19 cellular contexts compared by ENCODE assay signal in the genomic region with DNA sequence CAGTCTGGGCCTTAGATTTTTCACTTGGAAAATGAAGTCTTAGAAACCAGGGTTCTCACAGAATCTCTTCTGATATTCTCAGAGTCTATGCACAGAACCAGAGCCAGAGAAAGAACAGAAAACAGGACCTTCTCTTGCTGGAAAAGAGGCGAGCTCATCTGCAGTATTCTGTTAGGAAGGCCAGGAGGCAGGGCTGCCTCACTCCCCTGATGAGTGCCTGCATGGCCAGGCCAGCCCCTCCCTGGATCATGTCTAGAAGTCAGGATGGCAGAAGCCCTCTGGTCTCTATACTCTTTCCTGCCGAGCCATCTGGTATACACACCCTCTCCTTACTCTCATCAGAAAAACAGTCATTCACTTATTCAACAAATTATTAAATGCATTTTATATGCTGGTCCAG. TPM values are rescaled to one million over a fixed set of nuclear protein-coding genes. Genes with fewer than 3 reads are reported as not detected.
DNase-seq lines count a peak whose midpoint lies in the region; ATAC-seq, FAIRE-seq and TF ChIP-seq lines count a peak whose summit lies in the region.
"Had no signal": no experiment of that assay in that cellular context is flagged by ENCODE, and none has a peak within 500 bp of the region (broad histone marks: within the 10 kb centered on the region; RNA-seq: fewer than 3 reads in every experiment).

No MANE protein-coding gene starts in this region.

- no peak for TF ChIP-seq EP300 in K562 (IDR thresholded peaks at IDR 0.05; ENCODE audit: low read length)

- no peaks in the 10 kb centered on the region for H3K9me1 ChIP-seq in K562 (ENCODE audit: control insufficient read depth, insufficient read depth, low read length)

- BruUV-seq in K562 (replicated peaks; lab: Mats Ljungman, UMichigan), result no TSS peak

- H3K4me1 ChIP-seq in GM23338 (ENCODE audit: insufficient read depth), result peaks cover 5% of the 10 kb centered on the region
- no peaks in the 10 kb centered on the region; a peak in 1 of 5 replicates for H3K4me1 ChIP-seq in K562 (replicated peaks in 1 of 2; ENCODE audit: control insufficient read depth in 2 of 2, insufficient read depth in 2 of 2, low read length in 2 of 2)
- H3K4me1 ChIP-seq in neural progenitor cell, result peaks cover 30% of the 10 kb centered on the region
- no peaks in the 10 kb centered on the region for H3K4me1 ChIP-seq in osteoblast (ENCODE audit: insufficient read depth, low read length)
- H3K4me1 ChIP-seq in thyroid gland, result no peaks in the 10 kb centered on the region
- H3K4me1 ChIP-seq: BLaER1 had no signal

- no peak overlapping the region for H3K27ac Mint-ChIP-seq in GM23338
- peak overlapping the region; percentile 5 for H3K27ac Mint-ChIP-seq in endothelial cell (ENCODE audit: unreplicated experiment)
- H3K27ac Mint-ChIP-seq in neural progenitor cell, result no peak overlapping the region
- H3K27ac Mint-ChIP-seq: CD14-positive monocyte; CD4-positive, alpha-beta memory T cell had no signal

- H3K27ac ChIP-seq in GM23338 (ENCODE audit: low read depth) (no peak overlapping the region), K562 (ENCODE audit: extremely low read depth, low read depth, low read length) (no peak overlapping the region), neural progenitor cell (peak overlapping the region; percentile 92), osteoblast (ENCODE audit: low read depth, low read length) (no peak overlapping the region), thyroid gland (no peak overlapping the region)
- H3K27ac ChIP-seq: 22Rv1, BLaER1, HL-60 had no signal

- H3F3A ChIP-seq in GM23338 (replicated peaks; ENCODE audit: low read depth), result no peaks in the 10 kb centered on the region
- peaks cover 28% of the 10 kb centered on the region for H3F3A ChIP-seq in neural progenitor cell (ENCODE audit: low read depth)

- 83% methylated on average over 2 of the region's 2 CpGs for WGBS in K562 (ENCODE audit: insufficient coverage, low coverage, missing lambda C conversion rate)
- 69 to 70% methylated on average over 2 of the region's 2 CpGs for WGBS in thyroid gland, 2 donors

- CTCF ChIA-PET in K562 (lab: Yijun Ruan, JAX; ENCODE audit: low intra/inter-chr PET ratio), result no interaction called here

- peaks cover 5% of the 10 kb centered on the region; the same call in 2 of the 3 replicates for H3K4me1 Mint-ChIP-seq in GM23338
- H3K4me1 Mint-ChIP-seq in endothelial cell (ENCODE audit: unreplicated experiment), result no peaks in the 10 kb centered on the region
- no peaks in the 10 kb centered on the region for H3K4me1 Mint-ChIP-seq in neural progenitor cell
- H3K4me1 Mint-ChIP-seq: CD14-positive monocyte; CD4-positive, alpha-beta memory T cell had no signal

- peak; percentile 16 for DNase-seq in GM23338 (ENCODE audit: low spot score)
- DNase-seq in K562 (ENCODE audit: extremely low read depth in 1 of 4, low spot score in 3 of 4), result no peak
- no peak for DNase-seq in endothelial cell (ENCODE audit: low spot score)
- DNase-seq in neural progenitor cell (ENCODE audit: low spot score), result peak; percentile 55
- no peak for DNase-seq in osteoblast (ENCODE audit: insufficient read length, low spot score, missing footprints)
- DNase-seq in thyroid gland, result no peak
- no peak for DNase-seq in germinal center (ENCODE audit: low spot score)
- DNase-seq: CD4-positive, alpha-beta memory T cell had no signal

- H3K9me3 ChIP-seq in K562 (replicated peaks; ENCODE audit: control insufficient read depth, insufficient read depth, low read depth, low read length) (no peaks in the 10 kb centered on the region), neural progenitor cell (ENCODE audit: low read depth) (no peaks in the 10 kb centered on the region), osteoblast (ENCODE audit: low read depth, low read length) (no peaks in the 10 kb centered on the region), thyroid gland (no peaks in the 10 kb centered on the region)
- H3K9me3 ChIP-seq: BLaER1 had no signal

- no peaks in the 10 kb centered on the region for H3K27me3 ChIP-seq in GM23338 (ENCODE audit: insufficient read depth)
- H3K27me3 ChIP-seq in K562 (ENCODE audit: control insufficient read depth in 2 of 2, insufficient read depth in 2 of 2, low read length in 2 of 2), result no peaks in the 10 kb centered on the region
- H3K27me3 ChIP-seq in neural progenitor cell, result peaks cover 35% of the 10 kb centered on the region
- H3K27me3 ChIP-seq in osteoblast (ENCODE audit: insufficient read depth, low read length), result no peaks in the 10 kb centered on the region
- no peaks in the 10 kb centered on the region for H3K27me3 ChIP-seq in thyroid gland
- H3K27me3 ChIP-seq: BLaER1 had no signal

- H3K36me3 ChIP-seq in GM23338 (ENCODE audit: insufficient read depth), result no peaks in the 10 kb centered on the region
- peaks cover 74% of the 10 kb centered on the region for H3K36me3 ChIP-seq in K562 (ENCODE audit: control insufficient read depth, insufficient read depth, low read length)
- H3K36me3 ChIP-seq in neural progenitor cell, result no peaks in the 10 kb centered on the region
- no peaks in the 10 kb centered on the region for H3K36me3 ChIP-seq in osteoblast (ENCODE audit: insufficient read depth, low read length)
- H3K36me3 ChIP-seq in thyroid gland, result no peaks in the 10 kb centered on the region
- H3K36me3 ChIP-seq: BLaER1 had no signal

- in situ Hi-C loops in K562 (cut with MboI), result loop anchor here (5.0 kb wide), 1 partner anchor 262 kb away; no protein-coding TSS in a partner anchor

- H3K36me3 Mint-ChIP-seq in GM23338 (ENCODE audit: low read depth), result no peaks in the 10 kb centered on the region
- no peaks in the 10 kb centered on the region for H3K36me3 Mint-ChIP-seq in endothelial cell (ENCODE audit: low read depth, unreplicated experiment)
- H3K36me3 Mint-ChIP-seq in neural progenitor cell, result no peaks in the 10 kb centered on the region
- H3K36me3 Mint-ChIP-seq: CD14-positive monocyte; CD4-positive, alpha-beta memory T cell had no signal

- no peaks in the 10 kb centered on the region for H4K20me1 ChIP-seq in GM23338 (replicated peaks; ENCODE audit: insufficient read depth)
- H4K20me1 ChIP-seq in K562 (replicated peaks; ENCODE audit: control insufficient read depth, insufficient read depth, low read length), result no peaks in the 10 kb centered on the region
- H4K20me1 ChIP-seq in neural progenitor cell (ENCODE audit: low read depth), result no peaks in the 10 kb centered on the region
- no peaks in the 10 kb centered on the region for H4K20me1 ChIP-seq in osteoblast (ENCODE audit: insufficient read depth, low read length)
- H4K20me1 ChIP-seq: BLaER1 had no signal

- H3K4me2 ChIP-seq in GM23338 (no peak overlapping the region), K562 (ENCODE audit: insufficient read depth, low read length) (no peak overlapping the region), neural progenitor cell (peak overlapping the region; percentile 73), osteoblast (ENCODE audit: insufficient read depth, low read length) (no peak overlapping the region)
- H3K4me2 ChIP-seq: BLaER1 had no signal

- POLR2A ChIA-PET in K562 (lab: Yijun Ruan, JAX), result no interaction called here

- H3K4me3 Mint-ChIP-seq in GM23338 (no peak overlapping the region), endothelial cell (ENCODE audit: unreplicated experiment) (no peak overlapping the region), neural progenitor cell (no peak overlapping the region)
- H3K4me3 Mint-ChIP-seq: CD14-positive monocyte; CD4-positive, alpha-beta memory T cell had no signal

- no peak for TF ChIP-seq POLR2A in K562 (conservative IDR thresholded peaks at IDR 0.05)
- no peak for TF ChIP-seq POLR2A in thyroid gland (IDR thresholded peaks at IDR 0.05)

- H3K9ac ChIP-seq in K562 (ENCODE audit: insufficient read depth in 1 of 2, low read depth in 2 of 2, low read length in 2 of 2) (peak overlapping the region in 1 of 2 experiments; percentile 64; a peak in 1 of 4 replicates), neural progenitor cell (no peak overlapping the region)
- H3K9ac ChIP-seq: BLaER1 had no signal

- TF ChIP-seq CTCF in GM23338 (conservative IDR thresholded peaks at IDR 0.05; ENCODE audit: low read depth in 2 of 2) (peak in 1 of 2 experiments; percentile 18; a peak in 1 of 4 replicates), K562 (IDR thresholded peaks at IDR 0.05 in 2 of 3, conservative IDR thresholded peaks at IDR 0.05 in 1 of 3; ENCODE audit: insufficient read depth in 2 of 3, low read depth in 1 of 3, low read length in 3 of 3) (no peak), endothelial cell (IDR thresholded peaks at IDR 0.05; ENCODE audit: unreplicated experiment) (no peak), neural progenitor cell (IDR thresholded peaks at IDR 0.05) (no peak), osteoblast (IDR thresholded peaks at IDR 0.05; ENCODE audit: extremely low read depth, low read depth, low read length) (no peak), thyroid gland (IDR thresholded peaks at IDR 0.05) (no peak)

- intact Hi-C loops in K562 (cut with micrococcal nuclease) (loop anchor here (5.0 to 10.0 kb wide), 2 partner anchors 170 to 262 kb away; no protein-coding TSS in a partner anchor), thyroid gland (cut with DNase I) (no loop called here)

- H2AFZ ChIP-seq in GM23338 (no peak overlapping the region), K562 (ENCODE audit: low read depth, low read length) (no peak overlapping the region), neural progenitor cell (replicated peaks) (no peak overlapping the region), osteoblast (ENCODE audit: low read length) (no peak overlapping the region)

- H3K9me3 Mint-ChIP-seq in GM23338, result no peaks in the 10 kb centered on the region
- H3K9me3 Mint-ChIP-seq in endothelial cell (ENCODE audit: unreplicated experiment), result no peaks in the 10 kb centered on the region
- H3K9me3 Mint-ChIP-seq in neural progenitor cell, result no peaks in the 10 kb centered on the region
- H3K9me3 Mint-ChIP-seq: CD14-positive monocyte; CD4-positive, alpha-beta memory T cell had no signal

- H3K27me3 Mint-ChIP-seq in GM23338 (ENCODE audit: insufficient read depth, low read depth, poor library complexity) (no peaks in the 10 kb centered on the region), endothelial cell (ENCODE audit: unreplicated experiment) (no peaks in the 10 kb centered on the region), neural progenitor cell (ENCODE audit: insufficient read depth, low read depth) (peaks cover 2% of the 10 kb centered on the region)

- FAIRE-seq in K562 (lab: Jason Lieb, UNC), result no peak
- FAIRE-seq: D721Med, G401.6, GM12891, GM19239 had no signal

- no peaks in the 10 kb centered on the region for H3K9me2 ChIP-seq in GM23338 (ENCODE audit: insufficient read depth)

- no peaks in the 10 kb centered on the region for H3K79me2 ChIP-seq in GM23338 (replicated peaks; ENCODE audit: insufficient read depth)
- H3K79me2 ChIP-seq in K562 (ENCODE audit: control insufficient read depth, insufficient read depth, low read length), result peaks cover 70% of the 10 kb centered on the region
- no peaks in the 10 kb centered on the region for H3K79me2 ChIP-seq in neural progenitor cell (ENCODE audit: low read depth)
- H3K79me2 ChIP-seq in osteoblast (ENCODE audit: insufficient read depth, low read length), result no peaks in the 10 kb centered on the region

- peak; percentile 53 for ATAC-seq in GM23338
- peak; percentile 30; the same call in 1 of the 3 replicates for ATAC-seq in K562

- no peak overlapping the region for H3K4me3 ChIP-seq in GM23338
- no peak overlapping the region for H3K4me3 ChIP-seq in K562
- peak overlapping the region; percentile 20 for H3K4me3 ChIP-seq in neural progenitor cell
- H3K4me3 ChIP-seq in osteoblast (ENCODE audit: insufficient read depth, low read length), result no peak overlapping the region
- no peak overlapping the region for H3K4me3 ChIP-seq in thyroid gland (replicated peaks in 1 of 3)
- H3K4me3 ChIP-seq: BLaER1 had no signal

- TF ChIP-seq RAD21 in K562 (CRISPR knock-in tag; conservative IDR thresholded peaks at IDR 0.05 in 1 of 2, IDR thresholded peaks at IDR 0.05 in 1 of 2), result no peak

RNA-seq across cellular contexts. Expression of a gene that starts 0.7 kb away (rescaled TPM):
- 0.03 and 0.35 TPM in 2 replicates for total RNA-seq in GM23338 (2014; rRNA removed; shearing (Covaris generic))
- not detected in 2 replicates for polyA plus RNA-seq in GM23338 (2016; fragmentation: Nextera tagmentation; extraction: Ambion mirVana)
- 0.35 and 0.49 TPM in 2 replicates for total RNA-seq in K562 (2011; cell fraction: chromatin; rRNA removed; ENCODE audit: low replicate concordance)
- total RNA-seq in K562 (2011; cell fraction: nucleolus; rRNA removed), result under 0.01 and 0.13 TPM in 2 replicates
- total RNA-seq in K562 (2011; cell fraction: nucleoplasm; rRNA removed), result 0.22 and 0.23 TPM in 2 replicates
- not detected in 2 replicates for total RNA-seq in K562 (2014; rRNA removed)
- 0.04 TPM in 1 of 2 replicates, not detected in the other for total RNA-seq in K562 (2014; rRNA removed; fragmentation: Illumina TruSeq; extraction: Trizol)
- not detected in 2 replicates for total RNA-seq in K562 (2015; rRNA removed; fragmentation: Illumina TruSeq; extraction: Trizol)
- not detected in 2 replicates for total RNA-seq in K562 (2021)
- not detected in 2 replicates for polyA plus RNA-seq in K562 (2011; rRNA removed)
- not detected in 2 replicates for polyA plus RNA-seq in K562 (2011; cell fraction: cytosol; rRNA removed)
- polyA plus RNA-seq in K562 (2011; cell fraction: nucleus; rRNA removed), result 0.07 TPM in 1 of 2 replicates, not detected in the other
- 0.07 and 0.20 TPM in 2 replicates for polyA plus RNA-seq in K562 (2012)
- not detected in 2 replicates for polyA plus RNA-seq in K562 (2014; fragmentation: Illumina TruSeq; extraction: Trizol)
- under 1 TPM; 0.01 to 0.18 TPM for polyA plus RNA-seq in K562 (2014; fragmentation: Nextera tagmentation; extraction: Ambion mirVana)
- not detected in 2 replicates for polyA plus RNA-seq in K562 (2014; rRNA removed)
- polyA minus RNA-seq in K562 (2011; rRNA and poly(A)+ RNA removed), result 0.12 TPM in 1 of 2 replicates, not detected in the other
- polyA minus RNA-seq in K562 (2011; cell fraction: cytosol; rRNA and poly(A)+ RNA removed), result not detected in 2 replicates
- polyA minus RNA-seq in K562 (2011; cell fraction: nucleus; rRNA and poly(A)+ RNA removed), result 0.11 and 0.27 TPM in 2 replicates
- total RNA-seq in endothelial cell (ENCODE audit: unreplicated experiment), result not detected
- not detected in 2 replicates for total RNA-seq in neural progenitor cell (ENCODE audit: low replicate concordance)
- not detected in 2 replicates for total RNA-seq in osteoblast
- total RNA-seq in thyroid gland, result not detected
- total RNA-seq: A673; CD4-positive, alpha-beta memory T cell; HT1080 had no signal
- polyA plus RNA-seq: CD14-positive monocyte; CD4-positive, alpha-beta memory T cell had no signal

RNA-seq across cellular contexts. Expression of a gene that starts 33.0 kb away (rescaled TPM):
- total RNA-seq in GM23338 (2014; rRNA removed; shearing (Covaris generic)), result not detected in 2 replicates
- not detected in 2 replicates for polyA plus RNA-seq in GM23338 (2016; fragmentation: Nextera tagmentation; extraction: Ambion mirVana)
- 0.35 and 0.65 TPM in 2 replicates for total RNA-seq in K562 (2011; cell fraction: chromatin; rRNA removed; ENCODE audit: low replicate concordance)
- total RNA-seq in K562 (2011; cell fraction: nucleolus; rRNA removed), result not detected in 2 replicates
- total RNA-seq in K562 (2011; cell fraction: nucleoplasm; rRNA removed), result not detected in 2 replicates
- total RNA-seq in K562 (2014; rRNA removed), result not detected in 2 replicates
- not detected in 2 replicates for total RNA-seq in K562 (2014; rRNA removed; fragmentation: Illumina TruSeq; extraction: Trizol)
- total RNA-seq in K562 (2015; rRNA removed; fragmentation: Illumina TruSeq; extraction: Trizol), result not detected in 2 replicates
- total RNA-seq in K562 (2021), result not detected in 2 replicates
- polyA plus RNA-seq in K562 (2011; rRNA removed), result not detected in 2 replicates
- not detected in 2 replicates for polyA plus RNA-seq in K562 (2011; cell fraction: cytosol; rRNA removed)
- not detected in 2 replicates for polyA plus RNA-seq in K562 (2011; cell fraction: nucleus; rRNA removed)
- 0.08 and 0.11 TPM in 2 replicates for polyA plus RNA-seq in K562 (2012)
- polyA plus RNA-seq in K562 (2014; fragmentation: Illumina TruSeq; extraction: Trizol), result not detected in 2 replicates
- polyA plus RNA-seq in K562 (2014; fragmentation: Nextera tagmentation; extraction: Ambion mirVana), result under 1 TPM; 0.06 to 0.97 TPM
- not detected in 2 replicates for polyA plus RNA-seq in K562 (2014; rRNA removed)
- not detected in 2 replicates for polyA minus RNA-seq in K562 (2011; rRNA and poly(A)+ RNA removed)
- not detected in 2 replicates for polyA minus RNA-seq in K562 (2011; cell fraction: cytosol; rRNA and poly(A)+ RNA removed)
- 0.40 and 0.89 TPM in 2 replicates for polyA minus RNA-seq in K562 (2011; cell fraction: nucleus; rRNA and poly(A)+ RNA removed)
- total RNA-seq in endothelial cell (ENCODE audit: unreplicated experiment), result not detected
- not detected in 2 replicates for total RNA-seq in neural progenitor cell (ENCODE audit: low replicate concordance)
- not detected in 2 replicates for total RNA-seq in osteoblast
- total RNA-seq in thyroid gland, result not detected
- total RNA-seq: A673; CD4-positive, alpha-beta memory T cell; HT1080 had no signal
- polyA plus RNA-seq: AG04450; CD14-positive monocyte; CD4-positive, alpha-beta memory T cell had no signal

RNA-seq across cellular contexts. Expression of a gene that starts 37.6 kb away (rescaled TPM):
- total RNA-seq in GM23338 (2014; rRNA removed; shearing (Covaris generic)), result not detected in 2 replicates
- polyA plus RNA-seq in GM23338 (2016; fragmentation: Nextera tagmentation; extraction: Ambion mirVana) (not detected in 2 replicates), K562 (2011; rRNA removed) (not detected in 2 replicates), K562 (2014; fragmentation: Illumina TruSeq; extraction: Trizol) (not detected in 2 replicates), K562 (2014; fragmentation: Nextera tagmentation; extraction: Ambion mirVana) (under 1 TPM in 1 of 2 experiments, not detected in 1; 0.69 TPM), K562 (2014; rRNA removed) (not detected in 2 replicates)
- total RNA-seq in K562 (2011; cell fraction: chromatin; rRNA removed; ENCODE audit: low replicate concordance), result 0.76 and 1.2 TPM in 2 replicates
- 0.33 and 0.66 TPM in 2 replicates for total RNA-seq in K562 (2011; cell fraction: nucleolus; rRNA removed)
- total RNA-seq in K562 (2011; cell fraction: nucleoplasm; rRNA removed), result 0.73 and 0.76 TPM in 2 replicates
- total RNA-seq in K562 (2014; rRNA removed) (0.16 TPM in 1 of 2 replicates, not detected in the other), K562 (2014; rRNA removed; fragmentation: Illumina TruSeq; extraction: Trizol) (not detected in 2 replicates), K562 (2015; rRNA removed; fragmentation: Illumina TruSeq; extraction: Trizol) (not detected in 2 replicates), K562 (2021) (not detected in 2 replicates), endothelial cell (ENCODE audit: unreplicated experiment) (not detected), neural progenitor cell (ENCODE audit: low replicate concordance) (not detected in 2 replicates), osteoblast (not detected in 2 replicates), thyroid gland (not detected)
- polyA plus RNA-seq in K562 (2011; cell fraction: cytosol; rRNA removed), result not detected in 2 replicates
- polyA plus RNA-seq in K562 (2011; cell fraction: nucleus; rRNA removed), result not detected in 2 replicates
- 0.13 TPM in 1 of 2 replicates, not detected in the other for polyA plus RNA-seq in K562 (2012)
- not detected in 2 replicates for polyA minus RNA-seq in K562 (2011; rRNA and poly(A)+ RNA removed)
- polyA minus RNA-seq in K562 (2011; cell fraction: cytosol; rRNA and poly(A)+ RNA removed), result not detected in 2 replicates
- polyA minus RNA-seq in K562 (2011; cell fraction: nucleus; rRNA and poly(A)+ RNA removed), result 1.1 and 1.6 TPM in 2 replicates
- total RNA-seq: A673; CD4-positive, alpha-beta memory T cell; HT1080 had no signal
- polyA plus RNA-seq: AG04450; CD14-positive monocyte; CD4-positive, alpha-beta memory T cell had no signal

RNA-seq across cellular contexts. Expression of a gene that starts 41.0 kb away (rescaled TPM):
- not detected in 2 replicates for total RNA-seq in GM23338 (2014; rRNA removed; shearing (Covaris generic))
- polyA plus RNA-seq in GM23338 (2016; fragmentation: Nextera tagmentation; extraction: Ambion mirVana), result not detected in 2 replicates
- total RNA-seq in K562 (2011; cell fraction: chromatin; rRNA removed; ENCODE audit: low replicate concordance), result 138 and 316 TPM in 2 replicates
- total RNA-seq in K562 (2011; cell fraction: nucleolus; rRNA removed), result 86.7 and 139 TPM in 2 replicates
- 410 and 874 TPM in 2 replicates for total RNA-seq in K562 (2011; cell fraction: nucleoplasm; rRNA removed)
- 81.2 and 89.6 TPM in 2 replicates for total RNA-seq in K562 (2014; rRNA removed)
- total RNA-seq in K562 (2014; rRNA removed; fragmentation: Illumina TruSeq; extraction: Trizol), result 158 and 184 TPM in 2 replicates
- 104 and 109 TPM in 2 replicates for total RNA-seq in K562 (2015; rRNA removed; fragmentation: Illumina TruSeq; extraction: Trizol)
- total RNA-seq in K562 (2021), result 109 and 120 TPM in 2 replicates
- polyA plus RNA-seq in K562 (2011; rRNA removed), result 137 and 216 TPM in 2 replicates
- polyA plus RNA-seq in K562 (2011; cell fraction: cytosol; rRNA removed), result 103 and 220 TPM in 2 replicates
- polyA plus RNA-seq in K562 (2011; cell fraction: nucleus; rRNA removed), result 302 and 401 TPM in 2 replicates
- 66.6 and 103 TPM in 2 replicates for polyA plus RNA-seq in K562 (2012)
- 154 and 176 TPM in 2 replicates for polyA plus RNA-seq in K562 (2014; fragmentation: Illumina TruSeq; extraction: Trizol)
- polyA plus RNA-seq in K562 (2014; fragmentation: Nextera tagmentation; extraction: Ambion mirVana), result 10 to 100 TPM; 83.5 to 99.9 TPM
- polyA plus RNA-seq in K562 (2014; rRNA removed), result 111 and 113 TPM in 2 replicates
- 143 and 246 TPM in 2 replicates for polyA minus RNA-seq in K562 (2011; rRNA and poly(A)+ RNA removed)
- polyA minus RNA-seq in K562 (2011; cell fraction: cytosol; rRNA and poly(A)+ RNA removed), result 55.8 and 81.5 TPM in 2 replicates
- 241 and 318 TPM in 2 replicates for polyA minus RNA-seq in K562 (2011; cell fraction: nucleus; rRNA and poly(A)+ RNA removed)
- 0.82 TPM for total RNA-seq in endothelial cell (ENCODE audit: unreplicated experiment)
- 0.22 TPM in 1 of 2 replicates, not detected in the other for total RNA-seq in neural progenitor cell (ENCODE audit: low replicate concordance)
- total RNA-seq in osteoblast, result not detected in 2 replicates
- 1 to 10 TPM in 1 of 4 donors, under 1 TPM in 1, not detected in 2; 0.78 to 1.2 TPM for total RNA-seq in thyroid gland
- total RNA-seq: A673; CD4-positive, alpha-beta memory T cell had no signal
- polyA plus RNA-seq: CD14-positive monocyte; CD4-positive, alpha-beta memory T cell had no signal

RNA-seq across cellular contexts. Expression of a gene that starts 57.0 kb away (rescaled TPM):
- 1.1 TPM in 1 of 2 replicates, not detected in the other for total RNA-seq in GM23338 (2014; rRNA removed; shearing (Covaris generic))
- polyA plus RNA-seq in GM23338 (2016; fragmentation: Nextera tagmentation; extraction: Ambion mirVana) (not detected in 2 replicates), K562 (2011; rRNA removed) (2.8 and 5.7 TPM in 2 replicates), K562 (2014; fragmentation: Illumina TruSeq; extraction: Trizol) (2.6 TPM in 2 replicates), K562 (2014; fragmentation: Nextera tagmentation; extraction: Ambion mirVana) (1 to 10 TPM in 1 of 2 experiments, under 1 TPM in 1; 0.42 to 1.4 TPM), K562 (2014; rRNA removed) (1.8 and 1.9 TPM in 2 replicates)
- 151 and 336 TPM in 2 replicates for total RNA-seq in K562 (2011; cell fraction: chromatin; rRNA removed; ENCODE audit: low replicate concordance)
- total RNA-seq in K562 (2011; cell fraction: nucleolus; rRNA removed), result 55.7 and 118 TPM in 2 replicates
- total RNA-seq in K562 (2011; cell fraction: nucleoplasm; rRNA removed), result 327 and 596 TPM in 2 replicates
- total RNA-seq in K562 (2014; rRNA removed) (5.2 and 5.8 TPM in 2 replicates), K562 (2014; rRNA removed; fragmentation: Illumina TruSeq; extraction: Trizol) (11.0 and 16.5 TPM in 2 replicates), K562 (2015; rRNA removed; fragmentation: Illumina TruSeq; extraction: Trizol) (8.2 and 8.9 TPM in 2 replicates), K562 (2021) (6.6 and 7.2 TPM in 2 replicates), endothelial cell (ENCODE audit: unreplicated experiment) (1.2 TPM), neural progenitor cell (ENCODE audit: low replicate concordance) (0.15 TPM in 1 of 2 replicates, not detected in the other), osteoblast (under 0.01 TPM in 1 of 2 replicates, not detected in the other), thyroid gland (under 1 TPM in 2 of 4 donors, not detected in 2; 0.33 to 0.93 TPM)
- polyA plus RNA-seq in K562 (2011; cell fraction: cytosol; rRNA removed), result 1.4 and 2.2 TPM in 2 replicates
- polyA plus RNA-seq in K562 (2011; cell fraction: nucleus; rRNA removed), result 44.8 and 45.8 TPM in 2 replicates
- 0.53 and 1.0 TPM in 2 replicates for polyA plus RNA-seq in K562 (2012)
- 168 and 311 TPM in 2 replicates for polyA minus RNA-seq in K562 (2011; rRNA and poly(A)+ RNA removed)
- 4.9 and 6.2 TPM in 2 replicates for polyA minus RNA-seq in K562 (2011; cell fraction: cytosol; rRNA and poly(A)+ RNA removed)
- polyA minus RNA-seq in K562 (2011; cell fraction: nucleus; rRNA and poly(A)+ RNA removed), result 284 and 414 TPM in 2 replicates
- total RNA-seq: A673; CD4-positive, alpha-beta memory T cell had no signal
- polyA plus RNA-seq: AG04450; CD14-positive monocyte; CD4-positive, alpha-beta memory T cell had no signal

Comparison
In these comparisons a context has a peak if more than half of its experiments do, and no peak if none do; other contexts are left out.
1. DNase-seq: peak in GM23338 (single experiment) and neural progenitor cell (single experiment); none in K562 (0 of 4), endothelial cell (single experiment), osteoblast (single experiment), thyroid gland (0 of 2) and germinal center (single experiment).